In the genomic region with DNA sequence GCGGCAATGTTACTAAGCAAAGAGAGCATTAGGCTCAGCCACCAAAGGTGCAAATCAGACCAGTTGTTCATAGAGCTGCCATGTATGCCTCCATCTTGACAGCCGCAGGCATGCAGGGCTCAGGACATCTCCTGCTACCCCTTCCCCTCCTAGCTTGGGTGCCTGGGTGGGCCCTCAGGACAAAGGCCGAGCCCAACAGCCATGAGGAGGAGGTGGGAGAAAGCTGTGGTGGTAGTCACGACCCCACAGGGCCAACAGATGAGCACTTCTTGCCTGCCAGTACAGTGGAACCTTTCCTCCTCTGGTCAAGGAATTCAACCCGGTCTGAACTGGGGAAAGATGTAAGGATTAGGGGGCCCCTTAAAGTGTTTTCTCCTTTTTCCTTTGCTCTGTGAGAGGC, we compare ENCODE assay signal across 29 cellular contexts.
"Had no signal": no experiment of that assay in that cellular context is flagged by ENCODE, and none has a peak within 500 bp of the region (broad histone marks: within the 10 kb centered on the region; RNA-seq: fewer than 3 reads in every experiment).

No MANE protein-coding gene starts in this region.

- H3K9me3 ChIP-seq: neutrophil, ovary, psoas muscle, right lobe of liver, thoracic aorta, thyroid gland had no signal

- H3K27me3 ChIP-seq: neutrophil, ovary, right lobe of liver, sigmoid colon, stomach, thyroid gland, tibial nerve, upper lobe of left lung, vagina had no signal

- H3K27ac Mint-ChIP-seq: natural killer cell treated with Interleukin-12 subunit alpha and Interleukin-12 subunit beta and Interleukin-15 and Interleukin-18, amount 100 ng/mL, for 72 hours; nephron progenitor cell; progenitor cell of endocrine pancreas; stimulated activated effector memory CD8-positive, alpha-beta T cell treated with anti-CD3 and anti-CD28 coated beads, Interleukin-12 subunit alpha, Interleukin-12 subunit beta, amount 100 ng/mL, for 72 hours; stimulated activated naive B cell treated with anti-CD40 and anti-IgM and Interleukin-4, amounts not matched to agents 10 μg/mL and 1 μg/mL and 100 μg/mL, for 72 hours; stimulated activated naive CD8-positive, alpha-beta T cell treated with anti-CD3 and anti-CD28 coated beads, Interleukin-15, Interleukin-2, amounts not matched to agents 100 ng/mL and 50 ng/mL, for 24 hours had no signal

- H3K4me3 ChIP-seq: ovary, psoas muscle, right lobe of liver, sigmoid colon, stomach, thoracic aorta, thyroid gland, tibial nerve, upper lobe of left lung, vagina had no signal

- DNase-seq: nephron progenitor cell; nucleus accumbens; ovary; psoas muscle; right cardiac atrium; sigmoid colon; small intestine; stimulated activated CD4-positive, alpha-beta T cell treated with anti-CD3 and anti-CD28 coated beads, Interleukin-15, amount 100 ng/mL, for 24 hours; stimulated activated CD4-positive, alpha-beta T cell treated with anti-CD3 and anti-CD28 coated beads, Interleukin-2, amount 100 ng/mL, for 24 hours; stimulated activated CD4-positive, alpha-beta T cell treated with anti-CD3 and anti-CD28 coated beads, Interleukin-2, amount 100 ng/mL, for 48 hours; stimulated activated CD4-positive, alpha-beta T cell treated with anti-CD3 and anti-CD28 coated beads, Interleukin-4, amount 100 ng/mL, for 24 hours; stimulated activated naive B cell treated with anti-CD40 and anti-IgM and Interleukin-4, amounts not matched to agents 10 μg/mL and 1 μg/mL and 100 μg/mL, for 72 hours; stimulated activated naive CD4-positive, alpha-beta T cell treated with Interleukin-2 at 50 U/mL for 16 hours; stomach; thyroid gland; trophoblast cell had no signal

- H3K4me1 ChIP-seq: parathyroid adenoma, psoas muscle, right lobe of liver, sigmoid colon, stomach, thyroid gland, tibial nerve, upper lobe of left lung, vagina had no signal

- H3K4me3 Mint-ChIP-seq: naive thymus-derived CD8-positive, alpha-beta T cell; natural killer cell treated with Interleukin-12 subunit alpha and Interleukin-12 subunit beta and Interleukin-15 and Interleukin-18, amount 100 ng/mL, for 72 hours; nephron progenitor cell; neural crest cell; stimulated activated effector memory CD8-positive, alpha-beta T cell treated with anti-CD3 and anti-CD28 coated beads, Interleukin-12 subunit alpha, Interleukin-12 subunit beta, amount 100 ng/mL, for 72 hours; stimulated activated naive B cell treated with anti-CD40 and anti-IgM and Interleukin-4, amounts not matched to agents 10 μg/mL and 1 μg/mL and 100 μg/mL, for 72 hours; stimulated activated naive CD8-positive, alpha-beta T cell treated with anti-CD3 and anti-CD28 coated beads, Interleukin-15, Interleukin-2, amounts not matched to agents 100 ng/mL and 50 ng/mL, for 24 hours had no signal

- H3K4me1 Mint-ChIP-seq: naive thymus-derived CD8-positive, alpha-beta T cell; nephron progenitor cell; neural crest cell; stimulated activated effector memory CD8-positive, alpha-beta T cell treated with anti-CD3 and anti-CD28 coated beads, Interleukin-12 subunit alpha, Interleukin-12 subunit beta, amount 100 ng/mL, for 72 hours; stimulated activated naive B cell treated with anti-CD40 and anti-IgM and Interleukin-4, amounts not matched to agents 10 μg/mL and 1 μg/mL and 100 μg/mL, for 72 hours had no signal

- H3K36me3 ChIP-seq: neutrophil, ovary, right lobe of liver, sigmoid colon, stomach, thoracic aorta, thyroid gland, tibial nerve, upper lobe of left lung, vagina had no signal

- H3K27ac ChIP-seq: neutrophil, ovary, parathyroid adenoma, psoas muscle, right lobe of liver, sigmoid colon, stomach, thoracic aorta, thyroid gland, tibial nerve, upper lobe of left lung, vagina had no signal

- H3K9ac ChIP-seq: parathyroid adenoma had no signal

- H3K79me2 ChIP-seq: parathyroid adenoma had no signal

- H3K36me3 Mint-ChIP-seq: naive thymus-derived CD8-positive, alpha-beta T cell; natural killer cell treated with Interleukin-12 subunit alpha and Interleukin-12 subunit beta and Interleukin-15 and Interleukin-18, amount 100 ng/mL, for 72 hours; stimulated activated effector memory CD8-positive, alpha-beta T cell treated with anti-CD3 and anti-CD28 coated beads, Interleukin-12 subunit alpha, Interleukin-12 subunit beta, amount 100 ng/mL, for 72 hours; stimulated activated naive B cell treated with anti-CD40 and anti-IgM and Interleukin-4, amounts not matched to agents 10 μg/mL and 1 μg/mL and 100 μg/mL, for 72 hours had no signal

- ATAC-seq: naive thymus-derived CD8-positive, alpha-beta T cell; natural killer cell treated with Interleukin-12 subunit alpha and Interleukin-12 subunit beta and Interleukin-15 and Interleukin-18, amount 100 ng/mL, for 72 hours; psoas muscle; right cardiac atrium; right lobe of liver; stimulated activated naive B cell treated with anti-CD40 and anti-IgM and Interleukin-4, amounts not matched to agents 10 μg/mL and 1 μg/mL and 100 μg/mL, for 72 hours had no signal

- H3K27me3 Mint-ChIP-seq: naive thymus-derived CD8-positive, alpha-beta T cell; natural killer cell treated with Interleukin-12 subunit alpha and Interleukin-12 subunit beta and Interleukin-15 and Interleukin-18, amount 100 ng/mL, for 72 hours; progenitor cell of endocrine pancreas; stimulated activated naive B cell treated with anti-CD40 and anti-IgM and Interleukin-4, amounts not matched to agents 10 μg/mL and 1 μg/mL and 100 μg/mL, for 72 hours; stimulated activated naive CD8-positive, alpha-beta T cell treated with anti-CD3 and anti-CD28 coated beads, Interleukin-15, Interleukin-2, amounts not matched to agents 100 ng/mL and 50 ng/mL, for 24 hours had no signal

- H2AFZ ChIP-seq: parathyroid adenoma had no signal

- H3K9me3 Mint-ChIP-seq: nephron progenitor cell, neural crest cell had no signal
